In the genomic region with DNA sequence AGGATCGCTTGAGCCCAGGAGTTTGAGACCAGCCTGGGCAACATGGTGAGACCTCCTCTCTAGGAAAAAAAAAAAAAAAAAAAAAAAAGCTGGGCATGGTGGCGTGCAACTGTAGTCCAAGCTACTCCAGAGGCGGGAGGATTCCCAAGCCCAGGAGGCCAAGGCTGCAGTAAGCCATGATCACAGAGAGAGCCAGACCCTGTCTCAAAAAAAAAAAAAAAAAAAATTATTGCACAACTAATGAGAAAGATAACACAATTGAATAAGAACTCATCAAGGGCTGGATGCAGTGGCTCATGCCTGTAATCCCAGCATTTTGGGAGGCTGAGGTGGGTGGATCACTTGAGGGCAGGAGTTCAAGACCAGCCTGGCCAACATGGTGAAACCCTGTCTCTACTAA, we compare ENCODE assay signal across 10 cellular contexts. TPM values are rescaled to one million over a fixed set of nuclear protein-coding genes. Genes with fewer than 3 reads are reported as not detected.
"Had no signal": no experiment of that assay in that cellular context is flagged by ENCODE, and none has a peak within 500 bp of the region (broad histone marks: within the 10 kb centered on the region; RNA-seq: fewer than 3 reads in every experiment).

No MANE protein-coding gene starts in this region.

RNA-seq across cellular contexts. Expression of a gene that starts 2.9 kb away (rescaled TPM):
- total RNA-seq: activated CD4-positive, alpha-beta memory T cell treated with anti-CD3 and anti-CD28 coated beads, Interleukin-2, amount 10 ng/mL, durations not matched to agents 7 days and 5 days; activated CD4-positive, alpha-beta T cell treated with anti-CD3 and anti-CD28 coated beads for 36 hours; activated CD4-positive, alpha-beta T cell treated with anti-CD3 and anti-CD28 coated beads, Interleukin-2, amount 10 ng/mL, durations not matched to agents 7 days and 5 days; activated CD8-positive, alpha-beta memory T cell treated with anti-CD3 and anti-CD28 coated beads, Interleukin-2, amount 10 ng/mL, durations not matched to agents 7 days and 5 days; activated CD8-positive, alpha-beta T cell treated with anti-CD3 and anti-CD28 coated beads, Interleukin-2, amount 10 ng/mL, durations not matched to agents 7 days and 5 days; activated naive CD8-positive, alpha-beta T cell treated with anti-CD3 and anti-CD28 coated beads, Interleukin-2, amount 10 ng/mL, durations not matched to agents 7 days and 5 days; activated T-helper 2 cell treated with anti-CD3 and anti-CD28 coated beads, Interferon-gamma antibody, Interleukin-2, Interleukin-4, amounts not matched to agents 10 μg/mL and 5 μg/mL and 100 μg/mL, durations not matched to agents 14 hours and 24 hours and 36 hours; ascending aorta; cardiac muscle cell; chondrocyte had no signal
- polyA plus RNA-seq: cardiac muscle cell had no signal

RNA-seq across cellular contexts. Expression of a gene that starts 12.7 kb away (rescaled TPM):
- total RNA-seq: activated CD4-positive, alpha-beta memory T cell treated with anti-CD3 and anti-CD28 coated beads, Interleukin-2, amount 10 ng/mL, durations not matched to agents 7 days and 5 days; activated CD4-positive, alpha-beta T cell treated with anti-CD3 and anti-CD28 coated beads for 36 hours; activated CD4-positive, alpha-beta T cell treated with anti-CD3 and anti-CD28 coated beads, Interleukin-2, amount 10 ng/mL, durations not matched to agents 7 days and 5 days; activated CD8-positive, alpha-beta memory T cell treated with anti-CD3 and anti-CD28 coated beads, Interleukin-2, amount 10 ng/mL, durations not matched to agents 7 days and 5 days; activated CD8-positive, alpha-beta T cell treated with anti-CD3 and anti-CD28 coated beads, Interleukin-2, amount 10 ng/mL, durations not matched to agents 7 days and 5 days; activated naive CD8-positive, alpha-beta T cell treated with anti-CD3 and anti-CD28 coated beads, Interleukin-2, amount 10 ng/mL, durations not matched to agents 7 days and 5 days; activated T-helper 2 cell treated with anti-CD3 and anti-CD28 coated beads, Interferon-gamma antibody, Interleukin-2, Interleukin-4, amounts not matched to agents 10 μg/mL and 5 μg/mL and 100 μg/mL, durations not matched to agents 14 hours and 24 hours and 36 hours; ascending aorta; cardiac muscle cell; chondrocyte had no signal
- polyA plus RNA-seq: cardiac muscle cell had no signal

RNA-seq across cellular contexts. Expression of a gene that starts 26.7 kb away (rescaled TPM):
- total RNA-seq: ascending aorta, chondrocyte had no signal

RNA-seq across cellular contexts. Expression of a gene that starts 41.8 kb away (rescaled TPM):
- total RNA-seq: ascending aorta had no signal
